ENCODE assay signal across 9 cellular contexts in the genomic region with DNA sequence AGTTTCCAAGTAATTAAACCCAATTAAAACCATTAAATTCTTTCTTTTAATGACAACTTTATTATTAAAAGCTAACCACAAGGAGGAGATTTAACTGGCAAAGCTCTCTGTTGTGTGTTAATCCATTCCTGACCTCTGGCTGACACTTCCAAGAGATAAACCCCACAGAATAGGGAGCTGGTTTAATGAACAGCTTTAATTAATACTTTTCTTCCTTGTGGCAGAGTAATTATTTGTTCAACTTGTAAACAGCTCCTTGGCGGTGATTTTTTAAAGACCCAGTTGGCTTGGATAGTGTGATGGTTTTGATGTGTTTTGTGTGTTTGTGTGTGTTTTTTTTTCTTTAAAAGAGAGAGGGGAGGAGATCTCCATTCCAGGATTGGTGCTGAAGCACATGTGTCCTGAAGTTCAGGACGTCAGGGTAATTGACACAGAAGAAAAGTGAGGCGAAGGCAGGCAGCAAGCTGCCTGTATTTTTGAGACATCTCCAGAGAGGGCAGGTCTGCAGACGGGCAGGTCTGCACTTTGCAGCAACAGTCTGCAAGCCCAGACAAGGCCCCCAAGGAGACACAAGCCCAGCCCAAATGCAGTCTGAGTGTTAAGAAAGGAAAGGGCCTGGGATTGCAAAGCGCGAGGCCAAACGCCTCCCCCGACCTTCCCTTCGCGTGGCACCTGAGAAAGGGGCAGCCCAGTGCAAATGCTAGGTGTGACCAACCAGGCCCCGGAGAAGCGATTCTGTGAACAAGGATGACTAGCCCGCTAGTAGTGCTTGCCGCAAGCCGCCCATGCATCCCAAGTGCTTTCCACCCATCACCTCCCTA.
A peak's percentile ranks its signal among the peaks of the same experiment; 100 is the strongest.
DNase-seq lines count a peak whose midpoint lies in the region; ATAC-seq and TF ChIP-seq lines count a peak whose summit lies in the region.
"Had no signal": no experiment of that assay in that cellular context is flagged by ENCODE, and none has a peak within 500 bp of the region (broad histone marks: within the 10 kb centered on the region; RNA-seq: fewer than 3 reads in every experiment).

No MANE protein-coding gene starts in this region.

- no peaks in the 10 kb centered on the region for H3K79me2 ChIP-seq in smooth muscle cell (ENCODE audit: low read depth)

- 56% methylated on average over 15 of the region's 15 CpGs for WGBS in smooth muscle cell (ENCODE audit: low lambda C conversion rate)

- intact Hi-C loops in lower lobe of right lung (cut with DNase I): no loop called here

- DNase-seq in HL-60 (ENCODE audit: low read depth in 1 of 2, low spot score in 1 of 2) (no peak), WERI-Rb-1 (peak; percentile 68), right atrium auricular region (ENCODE audit: low spot score) (no peak), smooth muscle cell (lab: John Stamatoyannopoulos, UW; ENCODE audit: unreplicated experiment) (no peak), lower lobe of right lung (no peak), ecto neural progenitor cell (ENCODE audit: low spot score) (no peak), amniotic stem cell (lab: John Stamatoyannopoulos, UW) (no peak), DMS114 treated with DMSO at 0.1 percent for 48 hours (lab: John Stamatoyannopoulos, UW; ENCODE audit: unreplicated experiment) (no peak)
- DNase-seq: stimulated activated CD4-positive, alpha-beta T cell treated with anti-CD3 and anti-CD28 coated beads, Interleukin-4, amount 100 ng/mL, for 1 hour had no signal

- H3K4me1 ChIP-seq in right atrium auricular region (peaks cover 0 to 40% of the 10 kb centered on the region in 2 donors), smooth muscle cell (ENCODE audit: low read depth) (peaks cover 38% of the 10 kb centered on the region), lower lobe of right lung (peaks cover 16% of the 10 kb centered on the region)

- peak overlapping the region; percentile 77 for H3K4me2 ChIP-seq in smooth muscle cell

- H3K9me3 ChIP-seq in WERI-Rb-1 (ENCODE audit: severe bottlenecking) (no peaks in the 10 kb centered on the region), right atrium auricular region (no peaks in the 10 kb centered on the region), smooth muscle cell (replicated peaks; ENCODE audit: low read depth) (no peaks in the 10 kb centered on the region), lower lobe of right lung (no peaks in the 10 kb centered on the region)

- H3K4me3 ChIP-seq in HL-60 (replicated peaks; ENCODE audit: insufficient read depth, low read length) (no peak overlapping the region), WERI-Rb-1 (ENCODE audit: low read depth, low read length) (peak overlapping the region; percentile 20), right atrium auricular region (no peak overlapping the region), smooth muscle cell (no peak overlapping the region), lower lobe of right lung (no peak overlapping the region)

- H3K9ac ChIP-seq in smooth muscle cell (ENCODE audit: low read depth): peak overlapping the region; percentile 70

- no peak for ATAC-seq in lower lobe of right lung

- no peak for TF ChIP-seq CTCF in HL-60 (IDR thresholded peaks at IDR 0.05; ENCODE audit: insufficient read depth, low read length)
- no peak for TF ChIP-seq CTCF in WERI-Rb-1 (IDR thresholded peaks at IDR 0.05; ENCODE audit: low read depth, low read length)
- peak in 1 of 2 donors; percentile 19 for TF ChIP-seq CTCF in right atrium auricular region (IDR thresholded peaks at IDR 0.05)
- no peak for TF ChIP-seq CTCF in smooth muscle cell (IDR thresholded peaks at IDR 0.05; ENCODE audit: borderline replicate concordance, insufficient read depth, poor library complexity, severe bottlenecking)
- TF ChIP-seq CTCF in lower lobe of right lung (IDR thresholded peaks at IDR 0.05): no peak

- no peaks in the 10 kb centered on the region for H4K20me1 ChIP-seq in smooth muscle cell (ENCODE audit: low read depth)

- peaks cover 15% of the 10 kb centered on the region for H3K36me3 ChIP-seq in WERI-Rb-1
- H3K36me3 ChIP-seq in right atrium auricular region: no peaks in the 10 kb centered on the region
- H3K36me3 ChIP-seq in smooth muscle cell (ENCODE audit: low read depth): no peaks in the 10 kb centered on the region
- H3K36me3 ChIP-seq in lower lobe of right lung: no peaks in the 10 kb centered on the region

- H3F3A ChIP-seq in smooth muscle cell (ENCODE audit: low read depth): peaks cover 19% of the 10 kb centered on the region

- peak overlapping the region; percentile 44 for H3K27ac ChIP-seq in HL-60 (replicated peaks)
- peak overlapping the region; percentile 88 for H3K27ac ChIP-seq in WERI-Rb-1
- peak overlapping the region; percentile 67 to 71 for H3K27ac ChIP-seq in right atrium auricular region
- H3K27ac ChIP-seq in smooth muscle cell (ENCODE audit: low read depth): peak overlapping the region; percentile 87
- no peak overlapping the region for H3K27ac ChIP-seq in lower lobe of right lung

- no peak overlapping the region for H2AFZ ChIP-seq in smooth muscle cell (ENCODE audit: low read depth)

- H3K27me3 ChIP-seq in HL-60 (ENCODE audit: insufficient read depth, poor library complexity, severe bottlenecking): no peaks in the 10 kb centered on the region
- no peaks in the 10 kb centered on the region for H3K27me3 ChIP-seq in WERI-Rb-1 (ENCODE audit: insufficient read depth, low read depth, severe bottlenecking)
- no peaks in the 10 kb centered on the region for H3K27me3 ChIP-seq in right atrium auricular region
- H3K27me3 ChIP-seq in smooth muscle cell (ENCODE audit: low read depth): no peaks in the 10 kb centered on the region
- H3K27me3 ChIP-seq in lower lobe of right lung (ENCODE audit: low read depth): no peaks in the 10 kb centered on the region
